Comparison of ENCODE assay signal across 20 cellular contexts in the genomic region with DNA sequence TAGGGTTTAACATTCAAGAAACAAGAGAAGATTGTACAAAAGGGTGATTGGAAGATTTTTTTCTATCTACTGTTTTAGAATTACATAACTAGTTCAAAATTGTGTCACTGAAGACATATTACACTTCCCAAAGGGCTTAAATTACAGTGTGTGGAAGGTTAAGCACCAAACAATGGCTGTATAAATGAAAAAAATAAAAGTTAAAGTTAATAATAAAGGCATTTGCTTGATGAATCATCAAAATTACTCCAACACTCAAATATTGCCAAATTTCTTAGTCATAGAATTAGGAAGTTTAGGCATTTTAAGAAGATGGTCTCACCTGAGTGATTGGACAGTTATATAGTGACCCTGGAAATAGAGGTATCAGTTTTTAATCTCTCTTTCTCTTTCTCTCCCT.
"Had no signal": no experiment of that assay in that cellular context is flagged by ENCODE, and none has a peak within 500 bp of the region (broad histone marks: within the 10 kb centered on the region; RNA-seq: fewer than 3 reads in every experiment).

No MANE protein-coding gene starts in this region.

- H3K36me3 ChIP-seq: neural progenitor cell, prostate gland, right atrium auricular region, stomach, tibial artery, upper lobe of left lung had no signal

- H3K9ac ChIP-seq: neural progenitor cell had no signal

- H3K4me3 ChIP-seq: dorsolateral prefrontal cortex, lung, neural progenitor cell, prostate gland, right atrium auricular region, smooth muscle cell, stomach, testis, tibial artery, upper lobe of left lung had no signal

- H2AFZ ChIP-seq: neural progenitor cell had no signal

- H3K27ac ChIP-seq: dorsolateral prefrontal cortex, epithelial cell of prostate, neural progenitor cell, prostate gland, right atrium auricular region, stomach, testis, tibial artery, upper lobe of left lung had no signal

- H3K27me3 ChIP-seq: neural progenitor cell, right atrium auricular region, stomach, testis, tibial artery, upper lobe of left lung had no signal

- H3K4me1 ChIP-seq: neural progenitor cell, prostate gland, right atrium auricular region, stomach, testis, tibial artery, upper lobe of left lung had no signal

- DNase-seq: dorsolateral prefrontal cortex; effector CD4-positive, alpha-beta T cell; kidney; mesenchymal stem cell; midbrain; naive thymus-derived CD4-positive, alpha-beta T cell; stimulated activated CD4-positive, alpha-beta T cell treated with anti-CD3 and anti-CD28 coated beads, Interleukin-12 subunit alpha, Interleukin-12 subunit beta, amount 100 ng/mL, for 4 hours; stimulated activated CD4-positive, alpha-beta T cell treated with anti-CD3 and anti-CD28 coated beads, Interleukin-1b, Interleukin-23, amount 100 ng/mL, for 48 hours; stimulated activated CD4-positive, alpha-beta T cell treated with anti-CD3 and anti-CD28 coated beads, Interleukin-4, amount 100 ng/mL, for 1 hour; stimulated activated naive CD4-positive, alpha-beta T cell treated with Interleukin-2 at 50 U/mL for 16 hours; stomach; testis; tibial artery; upper lobe of left lung had no signal

- H3K9me3 ChIP-seq: prostate gland, right atrium auricular region, stomach, testis, tibial artery, upper lobe of left lung had no signal

- H3K4me2 ChIP-seq: neural progenitor cell, smooth muscle cell had no signal
